8 cellular contexts compared by ENCODE assay signal in genomic region chr1:151254217-151255213, GRCh38. TPM values are rescaled to one million over a fixed set of nuclear protein-coding genes. Genes with fewer than 3 reads are reported as not detected.
A peak's percentile ranks its signal among the peaks of the same experiment; 100 is the strongest.
DNase-seq lines count a peak whose midpoint lies in the region; ATAC-seq and TF ChIP-seq lines count a peak whose summit lies in the region.

Gene PSMD4, plus strand, starts transcription at chr1:151254734. Its CDS starts 49 bp downstream, at chr1:151254783.

- peaks cover 51% of the 10 kb centered on the region for H3K36me3 Mint-ChIP-seq in activated T-cell treated with anti-CD3 and anti-CD28 coated beads, Interleukin-2, amount 50 U/mL, for 24 hours (ENCODE audit: low read depth)

- ATAC-seq in GM21619 (IDR thresholded peaks at IDR 0.05; ENCODE audit: unreplicated experiment): peak; percentile 89

- H3K27me3 Mint-ChIP-seq in activated T-cell treated with anti-CD3 and anti-CD28 coated beads, Interleukin-2, amount 50 U/mL, for 24 hours: no peaks in the 10 kb centered on the region

- H3K4me1 ChIP-seq in esophagus (ENCODE audit: control insufficient read depth in 2 of 2, insufficient read depth in 2 of 2, low read length in 1 of 2) (no peaks in the 10 kb centered on the region), mucosa of stomach (ENCODE audit: control insufficient read depth, insufficient read depth, low read length) (peaks cover 15% of the 10 kb centered on the region)

- 9 to 11% methylated on average over 55 to 56 of the region's 56 CpGs for WGBS in esophagus, 2 donors

- H3K9me3 ChIP-seq in esophagus (ENCODE audit: control insufficient read depth in 2 of 2, insufficient read depth in 1 of 2, low read depth in 1 of 2, low read length in 1 of 2) (no peaks in the 10 kb centered on the region), mucosa of stomach (ENCODE audit: control insufficient read depth, low read length) (no peaks in the 10 kb centered on the region)

- peak within 1 kb of the TSS; percentile 69 to 91 for H3K27ac ChIP-seq in esophagus (ENCODE audit: low read depth in 2 of 2, low read length in 1 of 2)

- peak within 1 kb of the TSS; percentile 87 for H3K9ac ChIP-seq in mucosa of stomach (ENCODE audit: low read length)

- H3K36me3 ChIP-seq in esophagus (ENCODE audit: control insufficient read depth in 2 of 2, insufficient read depth in 2 of 2, low read length in 1 of 2) (peaks cover 2 to 4% of the 10 kb centered on the region in 2 donors), mucosa of stomach (ENCODE audit: control insufficient read depth, insufficient read depth, low read length) (no peaks in the 10 kb centered on the region)

- H3K27ac Mint-ChIP-seq in activated T-cell treated with anti-CD3 and anti-CD28 coated beads, Interleukin-2, amount 50 U/mL, for 24 hours: peak within 1 kb of the TSS; percentile 98

- peak; percentile 95 for DNase-seq in DMS153 (lab: John Stamatoyannopoulos, UW)
- DNase-seq in KBM-7: peak; percentile 98
- DNase-seq in activated T-cell treated with anti-CD3 and anti-CD28 coated beads, Interleukin-2, amount 50 U/mL, for 24 hours: peak; percentile 91
- DNase-seq in stimulated activated CD8-positive, alpha-beta memory T cell treated with anti-CD3 and anti-CD28 coated beads, Interleukin-7, amount 100 ng/mL, for 1 hour (ENCODE audit: low read depth in 2 of 2): peak; percentile 83

- H3K4me3 ChIP-seq in esophagus (ENCODE audit: low read depth in 1 of 2, low read length in 2 of 2) (peak within 1 kb of the TSS; percentile 65 to 81), mucosa of stomach (ENCODE audit: low read length) (peak within 1 kb of the TSS; percentile 69)

- H3K4me1 Mint-ChIP-seq in activated T-cell treated with anti-CD3 and anti-CD28 coated beads, Interleukin-2, amount 50 U/mL, for 24 hours (ENCODE audit: low read depth): peaks cover 33% of the 10 kb centered on the region

- H3K4me3 Mint-ChIP-seq in activated T-cell treated with anti-CD3 and anti-CD28 coated beads, Interleukin-2, amount 50 U/mL, for 24 hours: peak within 1 kb of the TSS; percentile 91

- H3K27me3 ChIP-seq in esophagus (ENCODE audit: control insufficient read depth in 1 of 2, insufficient read depth in 2 of 2, low read length in 2 of 2): no peaks in the 10 kb centered on the region
- no peaks in the 10 kb centered on the region for H3K27me3 ChIP-seq in mucosa of stomach (ENCODE audit: control insufficient read depth, insufficient read depth, low read length)

- in situ Hi-C loops in KBM-7 (cut with MboI; ENCODE audit: low pct_unique_long_range_greater_than_20kb, low sequenced_read_pairs): no loop called here

- no peaks in the 10 kb centered on the region for H3K9me3 Mint-ChIP-seq in activated T-cell treated with anti-CD3 and anti-CD28 coated beads, Interleukin-2, amount 50 U/mL, for 24 hours

TF ChIP-seq in PFSK-1, 5 proteins besides CTCF, POLR2A, EP300 and RAD21:
- peak; percentile 78; the same call in 1 of the 2 replicates for TF ChIP-seq SIN3A (IDR thresholded peaks at IDR 0.05; ENCODE audit: borderline replicate concordance, insufficient read depth, low read length)
- peak; percentile 64 for TF ChIP-seq FOXP2 (optimal IDR thresholded peaks at IDR 0.05; ENCODE audit: borderline replicate concordance, extremely low read depth, extremely low read length, insufficient read depth)
- peak; percentile 94; the same call in 1 of the 2 replicates for TF ChIP-seq TAF1 (IDR thresholded peaks at IDR 0.05; ENCODE audit: borderline replicate concordance, insufficient read depth, low read length)
- peak; percentile 98 for TF ChIP-seq POLR2AphosphoS5 (IDR thresholded peaks at IDR 0.05; ENCODE audit: low read depth, low read length)
- no peak for TF ChIP-seq REST (IDR thresholded peaks at IDR 0.05; ENCODE audit: insufficient read depth in 1 of 2, low read depth in 2 of 2, low read length in 2 of 2)

RNA-seq across cellular contexts. Expression of gene PSMD4, which starts in this region (rescaled TPM):
- polyA plus RNA-seq in PFSK-1 (2012; ENCODE audit: insufficient read length, low read depth): 365 TPM
- polyA plus RNA-seq in esophagus: 100 to 1,000 TPM; 127 to 168 TPM

Comparison
In these comparisons a context has a peak if more than half of its experiments do, and no peak if none do; other contexts are left out.
1. Peak in every context shown above with its lines: DNase-seq, ATAC-seq, H3K4me3 ChIP-seq and H3K27ac ChIP-seq.